ENCODE assay signal across 16 cellular contexts in the genomic region with DNA sequence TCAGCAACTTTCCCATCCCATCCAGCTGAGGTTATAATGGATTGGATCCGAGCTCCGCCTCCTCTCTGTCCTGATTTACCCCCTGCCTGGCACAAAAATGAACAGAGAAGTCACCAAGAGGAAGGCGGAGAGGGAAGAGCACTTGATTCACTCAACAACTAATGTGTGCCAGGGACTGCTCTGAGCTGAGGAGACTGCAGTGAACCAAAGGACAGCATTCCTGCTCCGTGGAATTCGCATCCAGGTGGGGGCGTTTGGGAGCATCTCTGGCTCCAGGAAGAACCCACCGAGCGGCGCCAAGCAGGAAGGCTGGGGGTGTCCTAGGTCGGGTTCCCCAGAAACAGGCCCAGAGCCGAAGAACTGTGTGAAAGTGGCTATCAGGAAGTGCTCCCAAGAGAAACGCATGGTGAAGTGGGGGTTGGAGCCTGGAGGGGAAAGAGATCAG.
A peak's percentile ranks its signal among the peaks of the same experiment; 100 is the strongest.
DNase-seq lines count a peak whose midpoint lies in the region; ATAC-seq, FAIRE-seq and TF ChIP-seq lines count a peak whose summit lies in the region.
"Had no signal": no experiment of that assay in that cellular context is flagged by ENCODE, and none has a peak within 500 bp of the region (broad histone marks: within the 10 kb centered on the region; RNA-seq: fewer than 3 reads in every experiment).

No MANE protein-coding gene starts in this region.

- H4K20me1 ChIP-seq in HepG2 (ENCODE audit: insufficient read depth, low read length), result no peaks in the 10 kb centered on the region
- H4K20me1 ChIP-seq: BLaER1 had no signal

- no peaks in the 10 kb centered on the region for H3K9me3 Mint-ChIP-seq in CD8-positive, alpha-beta memory T cell
- H3K9me3 Mint-ChIP-seq: activated B cell treated with CpG ODN at 0.5 μM for 24 hours; activated naive CD8-positive, alpha-beta T cell treated with anti-CD3 and anti-CD28 coated beads, Interleukin-2, amount 10 ng/mL, durations not matched to agents 7 days and 5 days had no signal

- H3K9me3 ChIP-seq in esophagus muscularis mucosa, result no peaks in the 10 kb centered on the region
- H3K9me3 ChIP-seq in HepG2 (ENCODE audit: low read length), result no peaks in the 10 kb centered on the region
- no peaks in the 10 kb centered on the region for H3K9me3 ChIP-seq in skeletal muscle tissue (ENCODE audit: control insufficient read depth in 3 of 3, low read length in 3 of 3)
- no peaks in the 10 kb centered on the region for H3K9me3 ChIP-seq in CD8-positive, alpha-beta memory T cell (ENCODE audit: low read length)
- H3K9me3 ChIP-seq in kidney (ENCODE audit: control insufficient read depth in 1 of 2, low read length in 2 of 2), result no peaks in the 10 kb centered on the region
- H3K9me3 ChIP-seq: BLaER1, uterus had no signal

- peak; percentile 62 for DNase-seq in GM04504 (ENCODE audit: low read depth)
- no peak for DNase-seq in esophagus muscularis mucosa (ENCODE audit: extremely low spot score)
- DNase-seq in HepG2 (ENCODE audit: low spot score), result no peak
- no peak for DNase-seq in CD8-positive, alpha-beta memory T cell
- no peak for DNase-seq in NCI-H446 treated with DMSO at 0.1 percent for 48 hours (lab: John Stamatoyannopoulos, UW)
- DNase-seq in kidney, result no peak
- DNase-seq: activated B cell treated with CpG ODN at 0.5 μM for 24 hours; activated CD8-positive, alpha-beta memory T cell treated with anti-CD3 and anti-CD28 coated beads, Interleukin-2, amount 50 U/mL, for 4 hours; activated naive CD8-positive, alpha-beta T cell treated with anti-CD3 and anti-CD28 coated beads, Interleukin-2, amount 10 ng/mL, durations not matched to agents 7 days and 5 days; NCI-H1092; stimulated activated CD4-positive, alpha-beta T cell treated with anti-CD3 and anti-CD28 coated beads, Interleukin-2, amount 100 ng/mL, for 48 hours; uterus had no signal

- no peaks in the 10 kb centered on the region for H3K27me3 ChIP-seq in esophagus muscularis mucosa
- H3K27me3 ChIP-seq in HepG2 (ENCODE audit: control insufficient read depth in 1 of 2, insufficient read depth in 2 of 2, low read length in 2 of 2), result no peaks in the 10 kb centered on the region; a peak in 1 of 5 replicates
- H3K27me3 ChIP-seq in skeletal muscle tissue (ENCODE audit: control insufficient read depth in 3 of 3, insufficient read depth in 3 of 3, low read length in 3 of 3), result no peaks in the 10 kb centered on the region
- H3K27me3 ChIP-seq in CD8-positive, alpha-beta memory T cell (ENCODE audit: insufficient read depth, low read length, poor library complexity, severe bottlenecking), result no peaks in the 10 kb centered on the region
- H3K27me3 ChIP-seq: BLaER1, uterus had no signal

- H3K4me3 ChIP-seq in esophagus muscularis mucosa (no peak overlapping the region), HepG2 (replicated peaks in 1 of 3; ENCODE audit: insufficient read depth in 1 of 3, low read depth in 2 of 3, low read length in 3 of 3) (no peak overlapping the region), skeletal muscle tissue (ENCODE audit: low read length in 3 of 3) (peak overlapping the region; percentile 46 to 65 (median 55)), kidney (ENCODE audit: low read length in 2 of 2) (no peak overlapping the region)
- H3K4me3 ChIP-seq in CD8-positive, alpha-beta memory T cell (ENCODE audit: low read length), result no peak overlapping the region
- H3K4me3 ChIP-seq: BLaER1, uterus had no signal

- no peak for FAIRE-seq in HepG2 (lab: Jason Lieb, UNC)
- no peak for FAIRE-seq in kidney (lab: Jason Lieb, UNC)
- FAIRE-seq: GM12892 had no signal

- H3K27ac ChIP-seq in esophagus muscularis mucosa (replicated peaks in 1 of 4), result peak overlapping the region; percentile 6 to 26 (median 21)
- H3K27ac ChIP-seq in HepG2 (ENCODE audit: extremely low read length, insufficient read depth, low read length), result no peak overlapping the region
- peak overlapping the region; percentile 90 for H3K27ac ChIP-seq in skeletal muscle tissue (ENCODE audit: low read depth, low read length)
- no peak overlapping the region for H3K27ac ChIP-seq in CD8-positive, alpha-beta memory T cell (ENCODE audit: low read depth, low read length)
- H3K27ac ChIP-seq in kidney (ENCODE audit: low read depth in 2 of 2, low read length in 2 of 2), result peak overlapping the region in 1 of 2 donors; percentile 5
- H3K27ac ChIP-seq: BLaER1, uterus had no signal

- H2AFZ ChIP-seq in HepG2 (ENCODE audit: low read length), result no peak overlapping the region

- H3K4me2 ChIP-seq in HepG2 (ENCODE audit: low read depth, low read length), result no peak overlapping the region
- H3K4me2 ChIP-seq: BLaER1 had no signal

- POLR2A ChIA-PET in HepG2 (lab: Yijun Ruan, JAX), result no interaction called here
- POLR2A ChIA-PET in CD8-positive, alpha-beta memory T cell (lab: Charles Lee), result no interaction called here

- TF ChIP-seq POLR2A in esophagus muscularis mucosa (IDR thresholded peaks at IDR 0.05; ENCODE audit: low read depth) (no peak), HepG2 (IDR thresholded peaks at IDR 0.05; ENCODE audit: insufficient read depth in 1 of 2, low read depth in 2 of 2, low read length in 2 of 2) (no peak), GM18505 (IDR thresholded peaks at IDR 0.05; ENCODE audit: borderline replicate concordance, extremely low read depth, insufficient read depth, insufficient read length) (no peak)

- in situ Hi-C loops in HepG2 (cut with HindIII; ENCODE audit: extremely low pct_ligation_motif_present, low pct_unique_long_range_greater_than_20kb), result no loop called here

- TF ChIP-seq RAD21 in HepG2 (CRISPR knock-in tag; IDR thresholded peaks at IDR 0.05), result no peak

- TF ChIP-seq CTCF in esophagus muscularis mucosa (IDR thresholded peaks at IDR 0.05), result no peak
- peak; percentile 45 for TF ChIP-seq CTCF in HepG2 (CRISPR knock-in tag; IDR thresholded peaks at IDR 0.05)
- TF ChIP-seq CTCF in kidney (IDR thresholded peaks at IDR 0.05; ENCODE audit: borderline replicate concordance, extremely low read depth, insufficient read depth), result no peak

- ATAC-seq in HepG2 (peak; percentile 14; the same call in 1 of the 3 replicates), GM18505 (IDR thresholded peaks at IDR 0.05; ENCODE audit: unreplicated experiment) (no peak)

- H3K4me1 ChIP-seq in esophagus muscularis mucosa (peaks cover 4 to 57% (median 39%) of the 10 kb centered on the region in 4 donors), HepG2 (ENCODE audit: insufficient read depth, low read length) (peaks cover 45% of the 10 kb centered on the region), skeletal muscle tissue (ENCODE audit: control insufficient read depth in 3 of 3, insufficient read depth in 3 of 3, low read length in 3 of 3) (peaks cover 57 to 60% (median 57%) of the 10 kb centered on the region in 3 donors), kidney (ENCODE audit: control insufficient read depth in 1 of 2, insufficient read depth in 1 of 2, low read depth in 1 of 2, low read length in 2 of 2) (peaks cover 6% of the 10 kb centered on the region in 2 donors)
- no peaks in the 10 kb centered on the region for H3K4me1 ChIP-seq in CD8-positive, alpha-beta memory T cell (ENCODE audit: insufficient read depth, low read length)
- H3K4me1 ChIP-seq: uterus had no signal

- peaks cover 2 to 5% of the 10 kb centered on the region in 2 donors for H3K27me3 Mint-ChIP-seq in CD8-positive, alpha-beta memory T cell
- H3K27me3 Mint-ChIP-seq: activated B cell treated with CpG ODN at 0.5 μM for 24 hours had no signal

- CTCF ChIA-PET in HepG2 (lab: Yijun Ruan, JAX; ENCODE audit: low intra/inter-chr PET ratio, low total read pairs), result no interaction called here
- CTCF ChIA-PET in CD8-positive, alpha-beta memory T cell (lab: Charles Lee), result no interaction called here

- H3K9ac ChIP-seq in HepG2 (ENCODE audit: insufficient read depth, low read depth, low read length) (no peak overlapping the region), skeletal muscle tissue (ENCODE audit: low read depth in 1 of 3, low read length in 3 of 3) (peak overlapping the region; percentile 58 to 77 (median 71)), kidney (ENCODE audit: low read length in 2 of 2) (no peak overlapping the region)
- H3K9ac ChIP-seq: BLaER1 had no signal

- H3K79me2 ChIP-seq in HepG2 (ENCODE audit: insufficient read depth, low read length), result no peaks in the 10 kb centered on the region

- no peak overlapping the region for H3K4me3 Mint-ChIP-seq in CD8-positive, alpha-beta memory T cell
- H3K4me3 Mint-ChIP-seq: activated B cell treated with CpG ODN at 0.5 μM for 24 hours; activated naive CD8-positive, alpha-beta T cell treated with anti-CD3 and anti-CD28 coated beads, Interleukin-2, amount 10 ng/mL, durations not matched to agents 7 days and 5 days had no signal

- TF ChIP-seq EP300 in esophagus muscularis mucosa (IDR thresholded peaks at IDR 0.05) (no peak), HepG2 (IDR thresholded peaks at IDR 0.05; ENCODE audit: low read depth in 2 of 2, low read length in 2 of 2) (no peak), HepG2 (CRISPR knock-in tag; IDR thresholded peaks at IDR 0.05; ENCODE audit: borderline replicate concordance) (no peak)

- intact Hi-C loops in esophagus muscularis mucosa (cut with DNase I) (no loop called here), HepG2 (cut with micrococcal nuclease; ENCODE audit: unreplicated experiment) (no loop called here), kidney (cut with DNase I) (no loop called here)

- H3K4me1 Mint-ChIP-seq in CD8-positive, alpha-beta memory T cell, result peaks cover 0 to 3% (median 0%) of the 10 kb centered on the region in 3 donors
- H3K4me1 Mint-ChIP-seq: activated naive CD8-positive, alpha-beta T cell treated with anti-CD3 and anti-CD28 coated beads, Interleukin-2, amount 10 ng/mL, durations not matched to agents 7 days and 5 days had no signal

- H3K36me3 ChIP-seq in esophagus muscularis mucosa (no peaks in the 10 kb centered on the region), HepG2 (replicated peaks in 1 of 2; ENCODE audit: control insufficient read depth in 1 of 2, insufficient read depth in 2 of 2, low read length in 2 of 2) (no peaks in the 10 kb centered on the region), skeletal muscle tissue (ENCODE audit: control insufficient read depth in 3 of 3, insufficient read depth in 3 of 3, low read length in 3 of 3) (no peaks in the 10 kb centered on the region), kidney (ENCODE audit: control insufficient read depth in 1 of 2, insufficient read depth in 2 of 2, low read length in 2 of 2) (no peaks in the 10 kb centered on the region)
- H3K36me3 ChIP-seq in CD8-positive, alpha-beta memory T cell (ENCODE audit: insufficient read depth, low read length), result no peaks in the 10 kb centered on the region
- H3K36me3 ChIP-seq: BLaER1, uterus had no signal

- no TSS peak for BruUV-seq in HepG2 (replicated peaks; lab: Mats Ljungman, UMichigan)

- no peaks in the 10 kb centered on the region for H3K36me3 Mint-ChIP-seq in CD8-positive, alpha-beta memory T cell
- H3K36me3 Mint-ChIP-seq: activated naive CD8-positive, alpha-beta T cell treated with anti-CD3 and anti-CD28 coated beads, Interleukin-2, amount 10 ng/mL, durations not matched to agents 7 days and 5 days had no signal

- H3K27ac Mint-ChIP-seq in CD8-positive, alpha-beta memory T cell, result no peak overlapping the region
- H3K27ac Mint-ChIP-seq: activated B cell treated with CpG ODN at 0.5 μM for 24 hours; activated naive CD8-positive, alpha-beta T cell treated with anti-CD3 and anti-CD28 coated beads, Interleukin-2, amount 10 ng/mL, durations not matched to agents 7 days and 5 days had no signal

- 77% methylated on average over 12 of the region's 12 CpGs for WGBS in esophagus muscularis mucosa
- 73% methylated on average over 12 of the region's 12 CpGs for WGBS in HepG2 (ENCODE audit: low lambda C conversion rate)

Comparison
In these comparisons a context has a peak if more than half of its experiments do, and no peak if none do; other contexts are left out.
1. H3K27ac ChIP-seq: peak in esophagus muscularis mucosa (4 of 4) and skeletal muscle tissue (single experiment); none in HepG2 (single experiment) and CD8-positive, alpha-beta memory T cell (single experiment).
2. H3K4me3 ChIP-seq: peak in skeletal muscle tissue (3 of 3); none in esophagus muscularis mucosa (0 of 4), HepG2 (0 of 3), CD8-positive, alpha-beta memory T cell (single experiment) and kidney (0 of 2).
3. H3K9ac ChIP-seq: peak in skeletal muscle tissue (3 of 3); none in HepG2 (single experiment) and kidney (0 of 2).